ENCODE assay signal across 19 cellular contexts in the genomic region with DNA sequence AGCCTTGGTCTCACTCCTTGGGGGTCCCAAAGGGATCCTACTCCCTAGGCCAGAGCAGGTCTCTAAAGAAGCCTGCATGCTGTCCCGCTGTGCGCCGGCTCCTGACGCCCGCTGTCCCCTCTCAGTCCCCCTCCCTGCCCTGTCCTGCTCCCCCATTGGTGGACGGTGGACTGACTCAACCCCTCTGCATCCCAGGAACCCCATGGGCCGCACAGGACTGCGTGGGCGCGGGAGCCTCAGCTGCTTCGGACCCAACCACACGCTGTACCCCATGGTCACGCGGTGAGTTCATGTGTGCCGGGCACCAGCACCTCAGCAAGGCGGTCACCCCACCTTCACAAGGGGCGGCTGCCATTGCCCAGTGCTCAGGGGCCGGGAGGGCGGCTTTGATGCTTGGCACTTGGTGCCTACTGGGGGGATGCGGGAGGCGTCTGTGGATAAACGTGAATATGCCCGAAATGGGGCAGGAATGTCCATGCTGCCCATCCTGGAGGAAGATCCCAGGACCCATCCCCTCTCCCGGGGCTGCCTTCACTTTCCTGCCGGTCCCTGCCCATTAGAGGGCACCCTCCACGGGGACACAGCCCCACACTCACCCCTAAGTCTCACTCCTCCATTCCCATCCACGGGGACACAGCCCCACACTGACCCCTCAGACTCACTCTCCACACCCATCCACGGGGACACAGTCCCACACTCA. TPM values are rescaled to one million over a fixed set of nuclear protein-coding genes. Genes with fewer than 3 reads are reported as not detected.
A peak's percentile ranks its signal among the peaks of the same experiment; 100 is the strongest.
DNase-seq lines count a peak whose midpoint lies in the region; ATAC-seq and TF ChIP-seq lines count a peak whose summit lies in the region.
"Had no signal": no experiment of that assay in that cellular context is flagged by ENCODE, and none has a peak within 500 bp of the region (broad histone marks: within the 10 kb centered on the region; RNA-seq: fewer than 3 reads in every experiment).

No MANE protein-coding gene starts in this region.

- TF ChIP-seq CTCF in left ventricle myocardium inferior (IDR thresholded peaks at IDR 0.05; ENCODE audit: borderline replicate concordance), result no peak
- TF ChIP-seq CTCF in right atrium auricular region (IDR thresholded peaks at IDR 0.05), result no peak
- TF ChIP-seq CTCF in progenitor cell of endocrine pancreas (IDR thresholded peaks at IDR 0.05; ENCODE audit: unreplicated experiment), result no peak
- TF ChIP-seq CTCF in A673 (conservative IDR thresholded peaks at IDR 0.05; ENCODE audit: low read depth, low read length), result no peak

- H3K27me3 Mint-ChIP-seq in progenitor cell of endocrine pancreas, result peaks cover 3% of the 10 kb centered on the region
- H3K27me3 Mint-ChIP-seq: activated CD4-positive, alpha-beta T cell treated with anti-CD3 and anti-CD28 coated beads, Interleukin-2, amount 10 ng/mL, durations not matched to agents 7 days and 5 days; activated naive CD8-positive, alpha-beta T cell had no signal

- H3K4me3 Mint-ChIP-seq in progenitor cell of endocrine pancreas (ENCODE audit: low read depth), result no peak overlapping the region
- H3K4me3 Mint-ChIP-seq: activated CD4-positive, alpha-beta T cell treated with anti-CD3 and anti-CD28 coated beads, Interleukin-2, amount 10 ng/mL, durations not matched to agents 7 days and 5 days; activated naive CD8-positive, alpha-beta T cell had no signal

- CTCF ChIA-PET in A673 (lab: Charles Lee), result no interaction called here

- H3K9me3 Mint-ChIP-seq in progenitor cell of endocrine pancreas (ENCODE audit: low read depth), result peaks cover 5% of the 10 kb centered on the region

- no peak overlapping the region for H3K27ac Mint-ChIP-seq in progenitor cell of endocrine pancreas
- H3K27ac Mint-ChIP-seq: activated CD4-positive, alpha-beta T cell treated with anti-CD3 and anti-CD28 coated beads, Interleukin-2, amount 10 ng/mL, durations not matched to agents 7 days and 5 days; activated naive CD8-positive, alpha-beta T cell had no signal

- H3K9me3 ChIP-seq in left ventricle myocardium inferior (replicated peaks) (peaks cover 14% of the 10 kb centered on the region), right atrium auricular region (peaks cover 0 to 1% of the 10 kb centered on the region in 2 donors), right cardiac atrium (ENCODE audit: control insufficient read depth, low read length) (no peaks in the 10 kb centered on the region), A673 (ENCODE audit: low read depth, low read length, poor library complexity, severe bottlenecking) (peaks cover under 1% of the 10 kb centered on the region)
- H3K9me3 ChIP-seq: HAP-1 had no signal

- no peaks in the 10 kb centered on the region for H3K4me1 Mint-ChIP-seq in progenitor cell of endocrine pancreas (ENCODE audit: low read depth)
- H3K4me1 Mint-ChIP-seq: activated CD4-positive, alpha-beta T cell treated with anti-CD3 and anti-CD28 coated beads, Interleukin-2, amount 10 ng/mL, durations not matched to agents 7 days and 5 days had no signal

- H3K27me3 ChIP-seq in left ventricle myocardium inferior (ENCODE audit: low read depth), result no peaks in the 10 kb centered on the region
- H3K27me3 ChIP-seq in right atrium auricular region, result no peaks in the 10 kb centered on the region
- H3K27me3 ChIP-seq in right cardiac atrium (ENCODE audit: control insufficient read depth, insufficient read depth), result no peaks in the 10 kb centered on the region
- H3K27me3 ChIP-seq in A673 (replicated peaks; ENCODE audit: insufficient read depth, low read depth, low read length, poor library complexity), result no peaks in the 10 kb centered on the region

- BruUV-seq in A673 (replicated peaks; lab: Mats Ljungman, UMichigan), result no TSS peak

- POLR2A ChIA-PET in A673 (lab: Charles Lee; ENCODE audit: low non-redundant PET), result no interaction called here

- DNase-seq in left ventricle myocardium inferior (peak; percentile 9), right atrium auricular region (ENCODE audit: low spot score) (no peak), right cardiac atrium (peak in 2 of 3 donors; percentile 17 to 32), progenitor cell of endocrine pancreas (ENCODE audit: low spot score, unreplicated experiment) (peak; percentile 8), A673 (ENCODE audit: low spot score) (no peak), GM19238 (ENCODE audit: insufficient read length, low spot score) (no peak), RPMI8226 (no peak)
- DNase-seq: activated CD4-positive, alpha-beta T cell treated with anti-CD3 and anti-CD28 coated beads, Interleukin-2, amount 10 ng/mL, durations not matched to agents 7 days and 5 days; COR-L47; KBM-7; MV-4-11; NCI-H1694; NCI-H2171 treated with DMSO at 0.1 percent for 48 hours; NCI-H69; SHP77; stimulated activated CD4-positive, alpha-beta T cell treated with anti-CD3 and anti-CD28 coated beads, Interleukin-15, amount 100 ng/mL, for 24 hours had no signal

- 86% methylated on average over 28 of the region's 28 CpGs for WGBS in right cardiac atrium

- ATAC-seq in right cardiac atrium, result no peak
- ATAC-seq: left colon had no signal

- H3K27ac ChIP-seq in left ventricle myocardium inferior (replicated peaks), result no peak overlapping the region
- H3K27ac ChIP-seq in right atrium auricular region, result no peak overlapping the region
- H3K27ac ChIP-seq in right cardiac atrium (ENCODE audit: low read length), result no peak overlapping the region
- no peak overlapping the region for H3K27ac ChIP-seq in A673 (ENCODE audit: low read depth, low read length, poor library complexity, severe bottlenecking)

- H3K4me3 ChIP-seq in left ventricle myocardium inferior (no peak overlapping the region), right atrium auricular region (no peak overlapping the region), right cardiac atrium (ENCODE audit: low read length) (no peak overlapping the region), A673 (ENCODE audit: low read depth, low read length, poor library complexity, severe bottlenecking) (no peak overlapping the region)
- H3K4me3 ChIP-seq: HAP-1 had no signal

- no peaks in the 10 kb centered on the region for H3K36me3 Mint-ChIP-seq in progenitor cell of endocrine pancreas (ENCODE audit: insufficient read depth)

- H3K36me3 ChIP-seq in left ventricle myocardium inferior (no peaks in the 10 kb centered on the region), right atrium auricular region (no peaks in the 10 kb centered on the region), A673 (ENCODE audit: insufficient read depth, low read length, poor library complexity, severe bottlenecking) (no peaks in the 10 kb centered on the region)
- H3K36me3 ChIP-seq: HAP-1 had no signal

- intact Hi-C loops in left ventricle myocardium inferior (cut with micrococcal nuclease), result no loop called here
- intact Hi-C loops in right cardiac atrium (cut with DNase I), result no loop called here
- intact Hi-C loops in A673 (cut with micrococcal nuclease; ENCODE audit: unreplicated experiment), result no loop called here

- H3K4me1 ChIP-seq in left ventricle myocardium inferior (peaks cover 17% of the 10 kb centered on the region), right atrium auricular region (no peaks in the 10 kb centered on the region), right cardiac atrium (ENCODE audit: control insufficient read depth, insufficient read depth, low read length) (no peaks in the 10 kb centered on the region), A673 (ENCODE audit: insufficient read depth, low read length, poor library complexity, severe bottlenecking) (no peaks in the 10 kb centered on the region)
- H3K4me1 ChIP-seq: HAP-1 had no signal

RNA-seq across cellular contexts. Expression of a gene that starts 20.2 kb away (rescaled TPM):
- total RNA-seq in left ventricle myocardium inferior (1.8 TPM), right atrium auricular region (1 to 10 TPM; 1.1 to 1.7 TPM), right cardiac atrium (1 to 10 TPM in 3 of 4 donors, under 1 TPM in 1; 0.89 to 1.1 (median 1.0) TPM), progenitor cell of endocrine pancreas (5.1 and 5.7 TPM in 2 replicates), A673 (2021) (1.5 and 3.1 TPM in 2 replicates)
- polyA plus RNA-seq in right cardiac atrium, result 0.93 TPM

Comparison
In these comparisons a context has a peak if more than half of its experiments do, and no peak if none do; other contexts are left out.
1. DNase-seq: peak in left ventricle myocardium inferior (single experiment), right cardiac atrium (2 of 3) and progenitor cell of endocrine pancreas (single experiment); none in right atrium auricular region (single experiment), A673 (single experiment), GM19238 (single experiment) and RPMI8226 (single experiment).